Comparison of ENCODE assay signal across 8 cellular contexts in genomic region chr6:161618816-161619454, GRCh38.
A peak's percentile ranks its signal among the peaks of the same experiment; 100 is the strongest.
DNase-seq lines count a peak whose midpoint lies in the region; ATAC-seq and TF ChIP-seq lines count a peak whose summit lies in the region.

No MANE protein-coding gene starts in this region.

- ATAC-seq in right lobe of liver (peak; percentile 93 to 97 (median 94)), HG02798 (IDR thresholded peaks at IDR 0.05; ENCODE audit: poor library complexity, unreplicated experiment) (no peak), HG03565 (IDR thresholded peaks at IDR 0.05; ENCODE audit: unreplicated experiment) (no peak)

- in situ Hi-C loops in brain microvascular endothelial cell (cut with HindIII; ENCODE audit: low pct_ligation_motif_present, low sequenced_read_pairs): no loop called here

- TF ChIP-seq CTCF in brain microvascular endothelial cell (IDR thresholded peaks at IDR 0.05; ENCODE audit: low read depth, low read length, missing control alignments) (peak; percentile 72), right lobe of liver (IDR thresholded peaks at IDR 0.05) (peak; percentile 45 to 58 (median 52))

- WGBS in right lobe of liver (ENCODE audit: insufficient coverage, low coverage, low lambda C conversion rate, missing lambda C conversion rate): 23% methylated on average over 9 of the region's 9 CpGs

- no peaks in the 10 kb centered on the region for H3K36me3 ChIP-seq in brain microvascular endothelial cell (replicated peaks)
- H3K36me3 ChIP-seq in right lobe of liver: no peaks in the 10 kb centered on the region

- intact Hi-C loops in right lobe of liver (cut with DNase I): no loop called here

- no peak for TF ChIP-seq POLR2A in right lobe of liver (IDR thresholded peaks at IDR 0.05)

- H3K9me3 ChIP-seq in right lobe of liver: no peaks in the 10 kb centered on the region

- no peaks in the 10 kb centered on the region for H3K4me1 ChIP-seq in right lobe of liver

- no peak overlapping the region for H3K27ac ChIP-seq in brain microvascular endothelial cell
- no peak overlapping the region for H3K27ac ChIP-seq in right lobe of liver

- H3K4me3 ChIP-seq in brain microvascular endothelial cell (ENCODE audit: low read depth, low read length) (no peak overlapping the region), right lobe of liver (no peak overlapping the region)

- H3K27me3 ChIP-seq in brain microvascular endothelial cell (replicated peaks): no peaks in the 10 kb centered on the region
- H3K27me3 ChIP-seq in right lobe of liver: no peaks in the 10 kb centered on the region

- DNase-seq in DMS 273 treated with DMSO at 0.1 percent for 48 hours (lab: John Stamatoyannopoulos, UW): peak; percentile 72
- peak; percentile 85 for DNase-seq in NCI-H146 treated with DMSO at 0.1 percent for 48 hours (lab: John Stamatoyannopoulos, UW; ENCODE audit: unreplicated experiment)
- peak; percentile 45 for DNase-seq in brain microvascular endothelial cell
- peak in 2 of 3 donors; percentile 48 to 75 for DNase-seq in right lobe of liver
- no peak for DNase-seq in amniotic stem cell (lab: John Stamatoyannopoulos, UW)
- no peak for DNase-seq in NCI-H1417 treated with DMSO at 0.1 percent for 48 hours (lab: John Stamatoyannopoulos, UW)

Comparison
In these comparisons a context has a peak if more than half of its experiments do, and no peak if none do; other contexts are left out.
1. DNase-seq: peak in DMS 273 treated with DMSO at 0.1 percent for 48 hours (single experiment), NCI-H146 treated with DMSO at 0.1 percent for 48 hours (single experiment), brain microvascular endothelial cell (single experiment) and right lobe of liver (2 of 3); none in amniotic stem cell (single experiment) and NCI-H1417 treated with DMSO at 0.1 percent for 48 hours (single experiment).
2. ATAC-seq: peak in right lobe of liver (4 of 4); none in HG02798 (single experiment) and HG03565 (single experiment).